8 cellular contexts compared by ENCODE assay signal in the genomic region with DNA sequence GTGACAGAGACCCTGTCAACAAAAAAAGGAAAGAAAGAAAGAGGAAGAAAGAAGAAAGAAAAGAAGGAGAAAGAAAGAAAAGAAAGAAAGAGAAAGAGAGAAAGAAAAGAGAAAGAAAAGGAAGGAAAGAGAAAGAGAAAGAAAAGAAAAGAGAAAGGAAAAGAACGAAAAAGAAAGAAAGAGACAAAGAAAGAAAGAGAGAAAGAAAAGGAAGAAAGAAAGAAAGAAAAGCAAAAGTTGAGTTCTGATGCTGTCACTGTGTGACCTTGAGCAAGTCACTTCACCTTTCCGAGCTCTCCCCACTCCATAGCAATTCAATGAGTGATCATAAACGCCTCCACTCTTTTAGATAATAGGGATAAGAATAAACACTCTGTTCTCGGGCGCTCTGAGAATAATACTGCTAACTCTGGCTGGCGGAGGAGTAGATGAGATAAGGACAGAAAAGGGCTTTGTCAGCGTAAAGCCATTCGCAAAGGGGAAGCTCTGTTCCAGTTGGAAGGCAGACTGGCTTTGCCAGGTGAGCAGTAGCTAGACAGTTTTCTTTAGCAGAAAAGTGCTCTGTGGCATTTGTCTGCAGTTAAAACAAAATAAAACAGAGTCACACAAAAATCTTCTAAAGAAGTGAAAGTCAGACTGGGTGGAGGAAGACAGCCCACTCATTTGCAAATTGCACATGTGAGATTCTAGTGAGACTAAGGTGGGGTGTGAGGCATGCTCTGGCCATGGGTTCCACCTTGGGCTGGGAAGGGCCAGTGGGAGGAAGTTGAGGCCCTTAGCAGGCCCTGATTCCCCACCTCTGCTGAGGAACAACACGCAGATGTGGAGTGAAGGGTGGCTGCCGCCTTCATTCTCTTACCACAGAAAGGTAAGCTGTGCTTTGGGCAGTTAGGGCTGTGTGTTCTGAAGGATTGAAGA. TPM values are rescaled to one million over a fixed set of nuclear protein-coding genes. Genes with fewer than 3 reads are reported as not detected.
DNase-seq lines count a peak whose midpoint lies in the region; ATAC-seq, FAIRE-seq and TF ChIP-seq lines count a peak whose summit lies in the region.

No MANE protein-coding gene starts in this region.

- no peaks in the 10 kb centered on the region for H3K27me3 Mint-ChIP-seq in activated T-helper 17 cell treated with anti-CD3 and anti-CD28 coated beads, Interleukin-2, amount 50 U/mL, for 72 hours
- H3K27me3 Mint-ChIP-seq in endothelial cell (ENCODE audit: unreplicated experiment), result peaks cover 2% of the 10 kb centered on the region

- in situ Hi-C loops in HepG2 (cut with HindIII; ENCODE audit: extremely low pct_ligation_motif_present, low pct_unique_long_range_greater_than_20kb), result no loop called here

- TF ChIP-seq CTCF in HepG2 (CRISPR knock-in tag; IDR thresholded peaks at IDR 0.05) (no peak), endothelial cell (IDR thresholded peaks at IDR 0.05; ENCODE audit: unreplicated experiment) (no peak), tibial artery (IDR thresholded peaks at IDR 0.05) (no peak)

- H3K27me3 ChIP-seq in HepG2 (ENCODE audit: control insufficient read depth in 1 of 2, insufficient read depth in 2 of 2, low read length in 2 of 2) (no peaks in the 10 kb centered on the region), tibial artery (no peaks in the 10 kb centered on the region)

- H3K27ac ChIP-seq in HepG2 (ENCODE audit: extremely low read length, insufficient read depth, low read length), result peak overlapping the region; percentile 48
- peak overlapping the region in 1 of 2 donors; percentile 18 for H3K27ac ChIP-seq in tibial artery

- ATAC-seq in HG03103 (IDR thresholded peaks at IDR 0.05; ENCODE audit: low read depth, unreplicated experiment) (peak; percentile 69), HepG2 (peak; percentile 73)
- peak; percentile 76 for ATAC-seq in activated T-helper 17 cell treated with anti-CD3 and anti-CD28 coated beads, Interleukin-2, amount 50 U/mL, for 72 hours (replicated peaks)

- no peaks in the 10 kb centered on the region for H3K36me3 Mint-ChIP-seq in activated T-helper 17 cell treated with anti-CD3 and anti-CD28 coated beads, Interleukin-2, amount 50 U/mL, for 72 hours (ENCODE audit: low read depth)
- no peaks in the 10 kb centered on the region for H3K36me3 Mint-ChIP-seq in endothelial cell (ENCODE audit: low read depth, unreplicated experiment)

- peak overlapping the region; percentile 84 for H3K4me2 ChIP-seq in HepG2 (ENCODE audit: low read depth, low read length)

- H3K4me3 Mint-ChIP-seq in activated T-helper 17 cell treated with anti-CD3 and anti-CD28 coated beads, Interleukin-2, amount 50 U/mL, for 72 hours, result peak overlapping the region; percentile 83
- no peak overlapping the region for H3K4me3 Mint-ChIP-seq in endothelial cell (ENCODE audit: unreplicated experiment)

- 8% methylated on average over 10 of the region's 10 CpGs for WGBS in HepG2 (ENCODE audit: low lambda C conversion rate)

- no TSS peak for BruUV-seq in HepG2 (replicated peaks; lab: Mats Ljungman, UMichigan)

- H3K9me3 ChIP-seq in HepG2 (ENCODE audit: low read length) (no peaks in the 10 kb centered on the region), tibial artery (no peaks in the 10 kb centered on the region)

- POLR2A ChIA-PET in HepG2 (lab: Yijun Ruan, JAX), result interaction anchor here (0.6 to 2.0 kb wide), 4 partner anchors 25 to 81 kb away, joined by 3 to 6 read pairs (median 4); no protein-coding TSS in a partner anchor

- peak; percentile 36 for DNase-seq in GM12892 (ENCODE audit: insufficient read length)
- DNase-seq in HepG2 (ENCODE audit: low spot score), result peak; percentile 77
- no peak for DNase-seq in SHP77 treated with DMSO at 0.1 percent for 48 hours (lab: John Stamatoyannopoulos, UW)
- no peak for DNase-seq in endothelial cell (ENCODE audit: low spot score)
- DNase-seq in tibial artery, result no peak
- DNase-seq in midbrain (lab: John Stamatoyannopoulos, UW), result no peak

- H3K9me3 Mint-ChIP-seq in activated T-helper 17 cell treated with anti-CD3 and anti-CD28 coated beads, Interleukin-2, amount 50 U/mL, for 72 hours, result no peaks in the 10 kb centered on the region
- no peaks in the 10 kb centered on the region for H3K9me3 Mint-ChIP-seq in endothelial cell (ENCODE audit: unreplicated experiment)

- H3K4me3 ChIP-seq in HepG2 (replicated peaks in 1 of 3; ENCODE audit: insufficient read depth in 1 of 3, low read depth in 2 of 3, low read length in 3 of 3) (peak overlapping the region; percentile 29 to 57 (median 37); a peak in 5 of 6 replicates), tibial artery (no peak overlapping the region)

- H3K27ac Mint-ChIP-seq in activated T-helper 17 cell treated with anti-CD3 and anti-CD28 coated beads, Interleukin-2, amount 50 U/mL, for 72 hours, result peak overlapping the region; percentile 92
- no peak overlapping the region for H3K27ac Mint-ChIP-seq in endothelial cell (ENCODE audit: unreplicated experiment)

- CTCF ChIA-PET in HepG2 (lab: Yijun Ruan, JAX; ENCODE audit: low intra/inter-chr PET ratio, low total read pairs), result no interaction called here

- no peak for TF ChIP-seq RAD21 in HepG2 (CRISPR knock-in tag; IDR thresholded peaks at IDR 0.05)

- H3K36me3 ChIP-seq in HepG2 (replicated peaks in 1 of 2; ENCODE audit: control insufficient read depth in 1 of 2, insufficient read depth in 2 of 2, low read length in 2 of 2) (no peaks in the 10 kb centered on the region), tibial artery (no peaks in the 10 kb centered on the region)

- no peaks in the 10 kb centered on the region for H3K79me2 ChIP-seq in HepG2 (ENCODE audit: insufficient read depth, low read length)

- H3K4me1 ChIP-seq in HepG2 (ENCODE audit: insufficient read depth, low read length), result peaks cover 57% of the 10 kb centered on the region
- H3K4me1 ChIP-seq in tibial artery, result peaks cover 0 to 24% (median 3%) of the 10 kb centered on the region in 4 donors

- intact Hi-C loops in HepG2 (cut with micrococcal nuclease; ENCODE audit: unreplicated experiment), result no loop called here
- intact Hi-C loops in tibial artery (cut with DNase I; ENCODE audit: low total_unique reads), result no loop called here

- H2AFZ ChIP-seq in HepG2 (ENCODE audit: low read length), result peak overlapping the region; percentile 78

- no peak for TF ChIP-seq POLR2A in GM12892 (IDR thresholded peaks at IDR 0.05; ENCODE audit: low read depth, low read length)
- TF ChIP-seq POLR2A in HepG2 (IDR thresholded peaks at IDR 0.05; ENCODE audit: insufficient read depth in 1 of 2, low read depth in 2 of 2, low read length in 2 of 2), result no peak

- peak overlapping the region; percentile 64 for H3K9ac ChIP-seq in HepG2 (ENCODE audit: insufficient read depth, low read depth, low read length)

- no peaks in the 10 kb centered on the region for H4K20me1 ChIP-seq in HepG2 (ENCODE audit: insufficient read depth, low read length)

- TF ChIP-seq EP300 in HepG2 (IDR thresholded peaks at IDR 0.05; ENCODE audit: low read depth in 2 of 2, low read length in 2 of 2), result no peak
- no peak for TF ChIP-seq EP300 in HepG2 (CRISPR knock-in tag; IDR thresholded peaks at IDR 0.05; ENCODE audit: borderline replicate concordance)

- peaks cover 9% of the 10 kb centered on the region for H3K4me1 Mint-ChIP-seq in activated T-helper 17 cell treated with anti-CD3 and anti-CD28 coated beads, Interleukin-2, amount 50 U/mL, for 72 hours
- peaks cover 4% of the 10 kb centered on the region for H3K4me1 Mint-ChIP-seq in endothelial cell (ENCODE audit: unreplicated experiment)

- FAIRE-seq in GM12892 (lab: Jason Lieb, UNC) (peak; percentile 69), HepG2 (lab: Jason Lieb, UNC) (peak; percentile 64)

TF ChIP-seq in HepG2, 621 proteins besides CTCF, POLR2A, EP300 and RAD21 (continues in another document):
- TF ChIP-seq MAFF (IDR thresholded peaks at IDR 0.05; ENCODE audit: low read depth, low read length), result peak; percentile 96
- TF ChIP-seq TBX2 (CRISPR knock-in tag; IDR thresholded peaks at IDR 0.05; ENCODE audit: borderline replicate concordance), result 0 out of 2 replicates have a peak, but pooled peaks have one; percentile 38
- 0 out of 2 replicates have a peak, but pooled peaks have one; percentile 7 for TF ChIP-seq FOXA3 (CRISPR knock-in tag; IDR thresholded peaks at IDR 0.05)
- TF ChIP-seq MAFK (conservative IDR thresholded peaks at IDR 0.05 in 1 of 2, IDR thresholded peaks at IDR 0.05 in 1 of 2; ENCODE audit: low read length in 2 of 2), result peak; percentile 97 to 98
- no peak for TF ChIP-seq SOX6 (IDR thresholded peaks at IDR 0.05)
- 0 out of 2 replicates have a peak, but pooled peaks have one; percentile 31 for TF ChIP-seq SOX6 (CRISPR knock-in tag; IDR thresholded peaks at IDR 0.05)
- TF ChIP-seq NR2F6 (IDR thresholded peaks at IDR 0.05), result no peak
- TF ChIP-seq NR2F6 (CRISPR knock-in tag; IDR thresholded peaks at IDR 0.05), result peak; percentile 19; the same call in 1 of the 2 replicates
- TF ChIP-seq ZFP62 (CRISPR knock-in tag; IDR thresholded peaks at IDR 0.05), result no peak
- TF ChIP-seq ZNF451 (CRISPR knock-in tag; IDR thresholded peaks at IDR 0.05), result no peak

RNA-seq across cellular contexts. Expression of a gene that starts 9.6 kb away (rescaled TPM):
- 20.4 TPM for polyA plus RNA-seq in GM12892 (2012; ENCODE audit: missing spikeins)
- total RNA-seq in activated T-helper 17 cell treated with anti-CD3 and anti-CD28 coated beads, Interleukin-2, amount 50 U/mL, for 72 hours, result 10 to 100 TPM; 22.5 to 23.6 TPM
- total RNA-seq in HepG2 (2016; rRNA removed; fragmentation: Illumina TruSeq; extraction: Trizol) (48.8 and 130 TPM in 2 replicates), endothelial cell (ENCODE audit: unreplicated experiment) (216 TPM)
- total RNA-seq in HepG2 (2016; cell fraction: cytosol; rRNA removed; fragmentation: Illumina TruSeq; extraction: Trizol; ENCODE audit: low read depth), result 13.1 and 13.3 TPM in 2 replicates
- 39.2 and 136 TPM in 2 replicates for total RNA-seq in HepG2 (2016; cell fraction: insoluble cytoplasmic fraction; rRNA removed; fragmentation: Illumina TruSeq; extraction: Trizol)
- 18.9 and 22.5 TPM in 2 replicates for total RNA-seq in HepG2 (2016; cell fraction: membrane; rRNA removed; fragmentation: Illumina TruSeq; extraction: Trizol)
- 211 and 228 TPM in 2 replicates for total RNA-seq in HepG2 (2016; cell fraction: nucleus; rRNA removed; fragmentation: Illumina TruSeq; extraction: Trizol)
- 106 and 126 TPM in 2 replicates for polyA plus RNA-seq in HepG2 (2011; rRNA removed)
- 92.4 and 98.4 TPM in 2 replicates for polyA plus RNA-seq in HepG2 (2011; cell fraction: cytosol; rRNA removed)
- 739 and 796 TPM in 2 replicates for polyA plus RNA-seq in HepG2 (2011; cell fraction: nucleus; rRNA removed)
- 198 and 216 TPM in 2 replicates for polyA plus RNA-seq in HepG2 (2012)
- 8.9 and 9.6 TPM in 2 replicates for polyA plus RNA-seq in HepG2 (2016; cell fraction: cytosol; fragmentation: Illumina TruSeq; extraction: Trizol; ENCODE audit: low read depth)
- 41.9 and 44.7 TPM in 2 replicates for polyA plus RNA-seq in HepG2 (2016; cell fraction: insoluble cytoplasmic fraction; fragmentation: Illumina TruSeq; extraction: Trizol; ENCODE audit: low read depth)
- polyA plus RNA-seq in HepG2 (2016; cell fraction: membrane; fragmentation: Illumina TruSeq; extraction: Trizol; ENCODE audit: low read depth), result 15.4 and 16.3 TPM in 2 replicates
- 270 and 279 TPM in 2 replicates for polyA plus RNA-seq in HepG2 (2016; cell fraction: nucleus; fragmentation: Illumina TruSeq; extraction: Trizol; ENCODE audit: insufficient read depth, low read depth)
- polyA minus RNA-seq in HepG2 (2011; rRNA and poly(A)+ RNA removed; ENCODE audit: low replicate concordance), result 277 and 558 TPM in 2 replicates
- polyA minus RNA-seq in HepG2 (2011; cell fraction: cytosol; rRNA and poly(A)+ RNA removed), result 259 and 274 TPM in 2 replicates
- polyA minus RNA-seq in HepG2 (2011; cell fraction: nucleus; rRNA and poly(A)+ RNA removed), result 831 and 1,056 TPM in 2 replicates

Comparison
In these comparisons a context has a peak if more than half of its experiments do, and no peak if none do; other contexts are left out.
1. DNase-seq: peak in GM12892 (single experiment) and HepG2 (single experiment); none in SHP77 treated with DMSO at 0.1 percent for 48 hours (single experiment), endothelial cell (single experiment), tibial artery (0 of 2) and midbrain (single experiment).
2. H3K4me3 ChIP-seq: peak in HepG2 (3 of 3); none in tibial artery (0 of 2).
3. Peak in every context shown above with its lines, with median percentiles within 50 percentile points of each other: ATAC-seq.